In genomic region chr13:73306688-73307087, GRCh38 we compare ENCODE assay signal across 23 cellular contexts.
DNase-seq lines count a peak whose midpoint lies in the region; ATAC-seq, FAIRE-seq and TF ChIP-seq lines count a peak whose summit lies in the region.
"Had no signal": no experiment of that assay in that cellular context is flagged by ENCODE, and none has a peak within 500 bp of the region (broad histone marks: within the 10 kb centered on the region; RNA-seq: fewer than 3 reads in every experiment).

No MANE protein-coding gene starts in this region.

- no peak for ATAC-seq in HepG2
- no peak for ATAC-seq in right lobe of liver
- no peak for ATAC-seq in GM23338
- ATAC-seq in HG02973 (IDR thresholded peaks at IDR 0.05; ENCODE audit: unreplicated experiment): no peak
- ATAC-seq: A549; CD8-positive, alpha-beta T cell had no signal

- POLR2A ChIA-PET in HepG2 (lab: Yijun Ruan, JAX): no interaction called here

- H4K20me1 ChIP-seq in HepG2 (ENCODE audit: insufficient read depth, low read length) (no peaks in the 10 kb centered on the region), GM23338 (replicated peaks; ENCODE audit: insufficient read depth) (no peaks in the 10 kb centered on the region)
- H4K20me1 ChIP-seq: BLaER1 treated with 17β-estradiol and CSF1 and Interleukin-3, amounts not matched to agents 10 nM and 100 nM had no signal

- TF ChIP-seq EP300 in HepG2 (IDR thresholded peaks at IDR 0.05; ENCODE audit: low read depth in 2 of 2, low read length in 2 of 2): no peak
- TF ChIP-seq EP300 in HepG2 (CRISPR knock-in tag; IDR thresholded peaks at IDR 0.05; ENCODE audit: borderline replicate concordance): no peak
- TF ChIP-seq EP300 in transverse colon (IDR thresholded peaks at IDR 0.05; ENCODE audit: low read depth): no peak

- intact Hi-C loops in HepG2 (cut with micrococcal nuclease; ENCODE audit: unreplicated experiment): no loop called here
- intact Hi-C loops in right lobe of liver (cut with DNase I): no loop called here
- intact Hi-C loops in colonic mucosa (cut with DNase I): no loop called here
- intact Hi-C loops in transverse colon (cut with DNase I; ENCODE audit: low total_unique reads): no loop called here

- H3K9me3 Mint-ChIP-seq in GM23338: no peaks in the 10 kb centered on the region
- H3K9me3 Mint-ChIP-seq: CD4-positive, alpha-beta T cell; CD8-positive, alpha-beta T cell had no signal

- BruUV-seq in HepG2 (replicated peaks; lab: Mats Ljungman, UMichigan): no TSS peak

- no peaks in the 10 kb centered on the region for H3K9me2 ChIP-seq in GM23338 (ENCODE audit: insufficient read depth)

- H3K4me2 ChIP-seq in HepG2 (ENCODE audit: low read depth, low read length) (no peak overlapping the region), GM23338 (no peak overlapping the region)
- H3K4me2 ChIP-seq: A549; BLaER1 treated with 17β-estradiol and CSF1 and Interleukin-3, amounts not matched to agents 10 nM and 100 nM had no signal

- no peaks in the 10 kb centered on the region for H3K27me3 ChIP-seq in HepG2 (ENCODE audit: control insufficient read depth in 1 of 2, insufficient read depth in 2 of 2, low read length in 2 of 2)
- no peaks in the 10 kb centered on the region for H3K27me3 ChIP-seq in right lobe of liver
- no peaks in the 10 kb centered on the region for H3K27me3 ChIP-seq in colonic mucosa
- H3K27me3 ChIP-seq in mucosa of rectum (ENCODE audit: control insufficient read depth in 2 of 2, insufficient read depth in 2 of 2, low read length in 2 of 2): no peaks in the 10 kb centered on the region
- no peaks in the 10 kb centered on the region for H3K27me3 ChIP-seq in transverse colon
- H3K27me3 ChIP-seq in GM23338 (ENCODE audit: insufficient read depth): no peaks in the 10 kb centered on the region
- H3K27me3 ChIP-seq: BLaER1 treated with 17β-estradiol and CSF1 and Interleukin-3, amounts not matched to agents 10 nM and 100 nM had no signal

- no peaks in the 10 kb centered on the region for H3K4me1 ChIP-seq in HepG2 (ENCODE audit: insufficient read depth, low read length)
- H3K4me1 ChIP-seq in right lobe of liver: no peaks in the 10 kb centered on the region
- H3K4me1 ChIP-seq in colonic mucosa: no peaks in the 10 kb centered on the region
- peaks cover 10 to 19% of the 10 kb centered on the region in 2 donors for H3K4me1 ChIP-seq in mucosa of rectum (ENCODE audit: control insufficient read depth in 2 of 2, insufficient read depth in 2 of 2, low read length in 2 of 2)
- peaks cover 4 to 39% (median 12%) of the 10 kb centered on the region in 4 donors for H3K4me1 ChIP-seq in transverse colon
- H3K4me1 ChIP-seq in GM23338 (ENCODE audit: insufficient read depth): peaks cover 8% of the 10 kb centered on the region; the same call in 1 of the 2 replicates
- H3K4me1 ChIP-seq: A549; BLaER1 treated with 17β-estradiol and CSF1 and Interleukin-3, amounts not matched to agents 10 nM and 100 nM had no signal

- DNase-seq in HepG2 (ENCODE audit: low spot score): no peak
- DNase-seq in right lobe of liver: no peak
- no peak for DNase-seq in colonic mucosa
- DNase-seq in transverse colon: no peak
- no peak for DNase-seq in GM23338 (ENCODE audit: low spot score)
- no peak for DNase-seq in inferior parietal cortex (ENCODE audit: extremely low spot score)
- DNase-seq: AML-193; Caco-2; Calu3; CD4-positive, alpha-beta T cell; CD8-positive, alpha-beta T cell; DMS79 treated with DMSO at 0.1 percent for 48 hours; GF-D8 had no signal

- H3K36me3 ChIP-seq in HepG2 (replicated peaks in 1 of 2; ENCODE audit: control insufficient read depth in 1 of 2, insufficient read depth in 2 of 2, low read length in 2 of 2): no peaks in the 10 kb centered on the region
- no peaks in the 10 kb centered on the region for H3K36me3 ChIP-seq in right lobe of liver
- no peaks in the 10 kb centered on the region for H3K36me3 ChIP-seq in colonic mucosa
- H3K36me3 ChIP-seq in mucosa of rectum (ENCODE audit: control insufficient read depth in 2 of 2, insufficient read depth in 2 of 2, low read length in 2 of 2): no peaks in the 10 kb centered on the region
- H3K36me3 ChIP-seq in transverse colon: no peaks in the 10 kb centered on the region
- no peaks in the 10 kb centered on the region for H3K36me3 ChIP-seq in GM23338 (ENCODE audit: insufficient read depth)
- H3K36me3 ChIP-seq: BLaER1 treated with 17β-estradiol and CSF1 and Interleukin-3, amounts not matched to agents 10 nM and 100 nM had no signal

- CTCF ChIA-PET in HepG2 (lab: Yijun Ruan, JAX; ENCODE audit: low intra/inter-chr PET ratio, low total read pairs): no interaction called here

- H3K79me2 ChIP-seq in HepG2 (ENCODE audit: insufficient read depth, low read length) (no peaks in the 10 kb centered on the region), GM23338 (replicated peaks; ENCODE audit: insufficient read depth) (no peaks in the 10 kb centered on the region)

- H3K36me3 Mint-ChIP-seq in GM23338 (ENCODE audit: low read depth): no peaks in the 10 kb centered on the region
- H3K36me3 Mint-ChIP-seq: CD8-positive, alpha-beta T cell had no signal

- peaks cover 7% of the 10 kb centered on the region for H3K4me1 Mint-ChIP-seq in GM23338
- H3K4me1 Mint-ChIP-seq: B cell had no signal

- FAIRE-seq in HepG2 (lab: Jason Lieb, UNC): no peak
- FAIRE-seq: A549, D721Med, G401.6, GM12891 had no signal

- H3K27me3 Mint-ChIP-seq in GM23338 (ENCODE audit: insufficient read depth, low read depth, poor library complexity): no peaks in the 10 kb centered on the region
- H3K27me3 Mint-ChIP-seq: B cell had no signal

- H3K9me3 ChIP-seq in HepG2 (ENCODE audit: low read length): no peaks in the 10 kb centered on the region
- no peaks in the 10 kb centered on the region for H3K9me3 ChIP-seq in right lobe of liver
- no peaks in the 10 kb centered on the region for H3K9me3 ChIP-seq in colonic mucosa
- no peaks in the 10 kb centered on the region for H3K9me3 ChIP-seq in mucosa of rectum (ENCODE audit: control insufficient read depth in 2 of 2, low read length in 2 of 2)
- H3K9me3 ChIP-seq in transverse colon: no peaks in the 10 kb centered on the region
- H3K9me3 ChIP-seq: A549; BLaER1 treated with 17β-estradiol and CSF1 and Interleukin-3, amounts not matched to agents 10 nM and 100 nM; Caco-2 had no signal

- in situ Hi-C loops in HepG2 (cut with HindIII; ENCODE audit: extremely low pct_ligation_motif_present, low pct_unique_long_range_greater_than_20kb): no loop called here
- in situ Hi-C loops in transverse colon (cut with MboI; ENCODE audit: low pct_ligation_motif_present in 1 of 4, low pct_unique_long_range_greater_than_20kb in 1 of 4, low sequenced_read_pairs in 3 of 4): no loop called here

- TF ChIP-seq POLR2A in HepG2 (IDR thresholded peaks at IDR 0.05; ENCODE audit: insufficient read depth in 1 of 2, low read depth in 2 of 2, low read length in 2 of 2) (no peak), right lobe of liver (IDR thresholded peaks at IDR 0.05) (no peak), transverse colon (IDR thresholded peaks at IDR 0.05) (no peak)

- H3K4me3 ChIP-seq in HepG2 (replicated peaks in 1 of 3; ENCODE audit: insufficient read depth in 1 of 3, low read depth in 2 of 3, low read length in 3 of 3) (no peak overlapping the region), right lobe of liver (no peak overlapping the region), colonic mucosa (no peak overlapping the region), mucosa of rectum (ENCODE audit: low read length in 2 of 2) (no peak overlapping the region), transverse colon (no peak overlapping the region), GM23338 (no peak overlapping the region)
- H3K4me3 ChIP-seq: A549; BLaER1 treated with 17β-estradiol and CSF1 and Interleukin-3, amounts not matched to agents 10 nM and 100 nM had no signal

- H3K27ac ChIP-seq in HepG2 (ENCODE audit: extremely low read length, insufficient read depth, low read length): no peak overlapping the region
- H3K27ac ChIP-seq in right lobe of liver: no peak overlapping the region
- peak overlapping the region; percentile 25 for H3K27ac ChIP-seq in colonic mucosa
- H3K27ac ChIP-seq in mucosa of rectum (ENCODE audit: low read depth in 2 of 2, low read length in 2 of 2): peak overlapping the region; percentile 56 to 61
- H3K27ac ChIP-seq in transverse colon: peak overlapping the region; percentile 68 to 75 (median 72)
- H3K27ac ChIP-seq in GM23338 (ENCODE audit: low read depth): no peak overlapping the region
- H3K27ac ChIP-seq: 22Rv1; A549; BLaER1 treated with 17β-estradiol and CSF1 and Interleukin-3, amounts not matched to agents 10 nM and 100 nM; C4-2B had no signal

- H3K4me3 Mint-ChIP-seq in GM23338: no peak overlapping the region
- H3K4me3 Mint-ChIP-seq: B cell; CD4-positive, alpha-beta T cell; CD8-positive, alpha-beta T cell had no signal

- no peaks in the 10 kb centered on the region for H3F3A ChIP-seq in GM23338 (replicated peaks; ENCODE audit: low read depth)

- H3K9ac ChIP-seq in HepG2 (ENCODE audit: insufficient read depth, low read depth, low read length): no peak overlapping the region
- H3K9ac ChIP-seq in colonic mucosa (ENCODE audit: low read depth in 2 of 2, low read length in 2 of 2): no peak overlapping the region
- no peak overlapping the region for H3K9ac ChIP-seq in mucosa of rectum (ENCODE audit: low read depth in 1 of 2, low read length in 2 of 2)
- H3K9ac ChIP-seq: BLaER1 treated with 17β-estradiol and CSF1 and Interleukin-3, amounts not matched to agents 10 nM and 100 nM had no signal

- no peak for TF ChIP-seq CTCF in HepG2 (CRISPR knock-in tag; IDR thresholded peaks at IDR 0.05)
- TF ChIP-seq CTCF in right lobe of liver (IDR thresholded peaks at IDR 0.05): no peak
- no peak for TF ChIP-seq CTCF in colonic mucosa (IDR thresholded peaks at IDR 0.05)
- no peak for TF ChIP-seq CTCF in transverse colon (IDR thresholded peaks at IDR 0.05)
- no peak for TF ChIP-seq CTCF in GM23338 (conservative IDR thresholded peaks at IDR 0.05; ENCODE audit: low read depth in 2 of 2)

- WGBS in HepG2 (ENCODE audit: low lambda C conversion rate): 54% methylated on average over 1 of the region's 1 CpG
- 100% methylated on average over 1 of the region's 1 CpG for WGBS in right lobe of liver (ENCODE audit: insufficient coverage, low coverage, low lambda C conversion rate, missing lambda C conversion rate)
- 82 to 90% methylated on average over 1 of the region's 1 CpG for WGBS in transverse colon (ENCODE audit: low coverage in 1 of 2), 2 donors

- no peak overlapping the region for H3K27ac Mint-ChIP-seq in GM23338
- H3K27ac Mint-ChIP-seq: B cell; CD4-positive, alpha-beta T cell; CD8-positive, alpha-beta T cell had no signal

- no peak for TF ChIP-seq RAD21 in HepG2 (CRISPR knock-in tag; IDR thresholded peaks at IDR 0.05)

- H2AFZ ChIP-seq in HepG2 (ENCODE audit: low read length) (no peak overlapping the region), GM23338 (no peak overlapping the region)

TF ChIP-seq in GM23338, 12 proteins besides CTCF, POLR2A, EP300 and RAD21 (continues in another document):
- TF ChIP-seq CREB1 (CRISPR knock-in tag; IDR thresholded peaks at IDR 0.05; ENCODE audit: low read depth): no peak

Comparison
In these comparisons a context has a peak if more than half of its experiments do, and no peak if none do; other contexts are left out.
1. H3K27ac ChIP-seq: peak in colonic mucosa (single experiment), mucosa of rectum (2 of 2) and transverse colon (4 of 4); none in HepG2 (single experiment), right lobe of liver (0 of 3) and GM23338 (single experiment).